Comparison of ENCODE assay signal across 21 cellular contexts in the genomic region with DNA sequence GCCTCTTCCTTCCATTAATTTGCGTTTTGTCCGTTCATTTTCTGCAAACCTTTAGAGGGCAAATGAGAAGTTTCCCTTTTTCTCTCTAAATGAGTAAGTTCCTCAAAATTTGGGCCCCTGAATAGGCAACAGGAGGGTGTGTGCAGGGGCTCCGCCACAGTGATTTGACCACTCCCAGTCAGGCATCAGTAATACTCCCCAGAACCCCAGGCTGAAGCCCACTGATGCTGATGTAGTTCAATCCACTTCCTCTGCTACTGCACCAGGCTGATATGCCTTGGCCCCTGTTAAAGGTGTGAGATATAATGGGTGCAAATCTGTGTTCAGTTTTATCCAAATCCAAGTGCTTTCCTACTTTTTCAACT.
"Had no signal": no experiment of that assay in that cellular context is flagged by ENCODE, and none has a peak within 500 bp of the region (broad histone marks: within the 10 kb centered on the region; RNA-seq: fewer than 3 reads in every experiment).

No MANE protein-coding gene starts in this region.

- H3K9ac ChIP-seq: parathyroid adenoma had no signal

- H3K27me3 Mint-ChIP-seq: type B pancreatic cell had no signal

- H3K4me3 Mint-ChIP-seq: activated T-helper 1 cell treated with anti-CD3 and anti-CD28 coated beads, Interleukin-12 subunit alpha, Interleukin-12 subunit beta, Interleukin-2, Interleukin-4 antibody, amounts not matched to agents 30 ng/mL and 10 ng/mL and 1 ng/mL, durations not matched to agents 14 hours and 24 hours and 36 hours; natural killer cell treated with Interleukin-12 subunit alpha and Interleukin-12 subunit beta and Interleukin-15 and Interleukin-18, amount 100 ng/mL, for 72 hours; type B pancreatic cell had no signal

- H3K27ac ChIP-seq: adrenal gland, breast epithelium, lower lobe of right lung, neutrophil, parathyroid adenoma, right lobe of liver, testis, WERI-Rb-1 had no signal

- H3K27ac Mint-ChIP-seq: activated naive CD4-positive, alpha-beta T cell treated with anti-CD3 and anti-CD28 coated beads, Interleukin-2, amount 50 U/mL, for 72 hours; activated T-helper 1 cell treated with anti-CD3 and anti-CD28 coated beads, Interleukin-12 subunit alpha, Interleukin-12 subunit beta, Interleukin-2, Interleukin-4 antibody, amounts not matched to agents 30 ng/mL and 10 ng/mL and 1 ng/mL, durations not matched to agents 14 hours and 24 hours and 36 hours; natural killer cell treated with Interleukin-12 subunit alpha and Interleukin-12 subunit beta and Interleukin-15 and Interleukin-18, amount 100 ng/mL, for 72 hours; type B pancreatic cell had no signal

- H3K27me3 ChIP-seq: adrenal gland, neutrophil, right lobe of liver, testis had no signal

- H3K36me3 ChIP-seq: adrenal gland, breast epithelium, lower lobe of right lung, neutrophil, right lobe of liver, WERI-Rb-1 had no signal

- DNase-seq: activated CD4-positive, alpha-beta T cell treated with anti-CD3 and anti-CD28 coated beads, Interleukin-2, amount 50 U/mL, for 4 hours; activated gamma-delta T cell treated with Interleukin-2 at 50 U/mL for 16 hours; adrenal gland; cerebellar nuclear complex; dermis blood vessel endothelial cell; foreskin fibroblast; glutamatergic neuron; hypothalamus; right lobe of liver; small intestine; stimulated activated CD4-positive, alpha-beta T cell treated with anti-CD3 and anti-CD28 coated beads, Interleukin-4, amount 100 ng/mL, for 1 hour; testis; WERI-Rb-1 had no signal

- ATAC-seq: activated naive CD4-positive, alpha-beta T cell treated with anti-CD3 and anti-CD28 coated beads, Interleukin-2, amount 50 U/mL, for 72 hours had no signal

- H3K4me3 ChIP-seq: adrenal gland, breast epithelium, lower lobe of right lung, right lobe of liver, testis had no signal

- H3K4me1 ChIP-seq: adrenal gland, breast epithelium, lower lobe of right lung, parathyroid adenoma, right lobe of liver, testis had no signal

- H3K9me3 ChIP-seq: lower lobe of right lung, testis had no signal
